In the genomic region with DNA sequence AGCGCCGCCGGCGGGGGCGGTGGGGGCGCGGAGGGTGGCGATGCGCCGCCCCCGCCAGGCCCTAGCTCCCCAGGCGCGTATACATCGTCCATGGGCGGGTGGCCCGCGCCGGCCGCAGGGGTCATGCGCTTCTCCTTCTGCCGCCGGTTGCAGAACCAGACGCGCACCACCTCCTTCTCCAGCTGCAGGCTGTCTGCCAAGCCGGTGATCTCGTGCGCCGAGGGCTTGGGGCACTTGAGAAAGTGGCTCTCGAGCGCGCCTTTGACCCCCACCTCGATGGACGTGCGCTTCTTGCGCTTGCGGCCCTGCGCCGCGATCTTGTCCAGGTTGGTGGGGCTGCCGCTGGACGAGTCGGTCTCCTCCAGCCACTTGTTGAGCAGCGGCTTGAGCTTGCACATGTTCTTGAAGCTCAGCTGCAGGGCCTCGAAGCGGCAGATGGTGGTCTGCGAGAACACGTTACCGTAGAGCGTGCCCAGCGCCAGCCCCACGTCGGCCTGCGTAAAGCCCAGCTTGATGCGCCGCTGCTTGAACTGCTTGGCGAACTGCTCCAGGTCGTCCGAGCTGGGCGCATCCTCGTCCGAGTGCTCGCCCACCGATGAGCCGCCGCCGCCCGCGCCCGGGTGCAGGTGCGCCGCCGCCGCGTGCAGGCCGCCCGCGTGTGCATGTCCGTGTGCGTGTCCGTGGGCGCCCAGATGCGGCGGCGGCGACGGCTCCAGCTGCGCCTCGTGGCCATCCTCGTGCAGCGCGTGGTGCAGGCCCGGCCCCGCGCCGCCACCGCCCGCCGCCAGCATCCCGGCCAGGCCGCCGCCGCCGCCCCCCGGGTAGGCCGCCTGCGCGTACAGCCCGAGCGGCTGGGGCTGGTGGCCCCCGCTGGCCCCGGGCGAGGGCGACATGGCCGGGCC, we compare ENCODE assay signal across 7 cellular contexts. TPM values are rescaled to one million over a fixed set of nuclear protein-coding genes. Genes with fewer than 3 reads are reported as not detected.
DNase-seq lines count a peak whose midpoint lies in the region; ATAC-seq and TF ChIP-seq lines count a peak whose summit lies in the region.

No MANE protein-coding gene starts in this region.

- H3K4me3 ChIP-seq in HUES64 (ENCODE audit: low read length) = peak overlapping the region; percentile 66
- H3K4me3 ChIP-seq in body of pancreas = no peak overlapping the region
- H3K4me3 ChIP-seq in Karpas-422 (ENCODE audit: low read length) = no peak overlapping the region

- peaks cover 5% of the 10 kb centered on the region; the same call in 1 of the 2 replicates for H4K20me1 ChIP-seq in Karpas-422 (ENCODE audit: insufficient read depth, low read depth, low read length)

- no peaks in the 10 kb centered on the region for H3K9me3 Mint-ChIP-seq in nephron

- H3K36me3 Mint-ChIP-seq in nephron (ENCODE audit: low read depth) = peaks cover 9% of the 10 kb centered on the region

- peak overlapping the region; percentile 71 to 83 (median 81) for H3K4me3 Mint-ChIP-seq in nephron

- peak overlapping the region; percentile 24; the same call in 1 of the 2 replicates for H3K9ac ChIP-seq in HUES64 (ENCODE audit: low read depth, low read length)
- no peak overlapping the region for H3K9ac ChIP-seq in Karpas-422 (ENCODE audit: low read length)

- H3K27ac ChIP-seq in HUES64 (ENCODE audit: low read depth, low read length) = no peak overlapping the region
- no peak overlapping the region for H3K27ac ChIP-seq in body of pancreas
- no peak overlapping the region for H3K27ac ChIP-seq in Karpas-422 (ENCODE audit: low read length)

- DNase-seq in body of pancreas (peak in 3 of 4 donors; percentile 27 to 45 (median 39)), NOMO-1 treated with dmso at 0.1 percent for 144 hours (lab: John Stamatoyannopoulos, UW; ENCODE audit: unreplicated experiment) (no peak), dedifferentiated amniotic fluid mesenchymal stem cell (ENCODE audit: extremely low spot score) (no peak), Karpas-422 (no peak)

- H3K27me3 ChIP-seq in HUES64 (ENCODE audit: insufficient read depth, low read length) (peaks cover 63% of the 10 kb centered on the region), body of pancreas (peaks cover 0 to 29% of the 10 kb centered on the region in 2 donors), Karpas-422 (ENCODE audit: low read length) (no peaks in the 10 kb centered on the region)

- H3K79me2 ChIP-seq in Karpas-422 (ENCODE audit: low read length) = no peaks in the 10 kb centered on the region

- no peak overlapping the region for H3K4me2 ChIP-seq in Karpas-422 (ENCODE audit: low read depth, low read length, poor library complexity, severe bottlenecking)

- ATAC-seq in GM19035 (IDR thresholded peaks at IDR 0.05; ENCODE audit: unreplicated experiment) (peak; percentile 5), body of pancreas (no peak)

- H3K4me1 Mint-ChIP-seq in nephron = peaks cover 37% of the 10 kb centered on the region

- H2AFZ ChIP-seq in Karpas-422 (ENCODE audit: low read length) = no peak overlapping the region

- no peak overlapping the region for H3K27ac Mint-ChIP-seq in nephron

- 1% methylated on average over 114 of the region's 114 CpGs for WGBS in HUES64
- WGBS in body of pancreas, 2 donors = 6 to 7% methylated on average over 50 to 78 of the region's 114 CpGs

- H3K4me1 ChIP-seq in HUES64 (ENCODE audit: insufficient read depth, low read length) (peaks cover 23% of the 10 kb centered on the region), body of pancreas (peaks cover 27% of the 10 kb centered on the region), Karpas-422 (ENCODE audit: low read length) (peaks cover 18% of the 10 kb centered on the region)

- no peaks in the 10 kb centered on the region for H3K9me3 ChIP-seq in HUES64 (ENCODE audit: insufficient read depth, low read depth, low read length)
- no peaks in the 10 kb centered on the region for H3K9me3 ChIP-seq in body of pancreas
- H3K9me3 ChIP-seq in Karpas-422 (ENCODE audit: low read length) = no peaks in the 10 kb centered on the region

- H3K36me3 ChIP-seq in HUES64 (ENCODE audit: insufficient read depth, low read length) (peaks cover 9% of the 10 kb centered on the region), body of pancreas (replicated peaks in 1 of 2; ENCODE audit: insufficient read depth in 1 of 2, low read depth in 2 of 2) (no peaks in the 10 kb centered on the region), Karpas-422 (ENCODE audit: insufficient read depth, low read length) (no peaks in the 10 kb centered on the region)

- no peak for TF ChIP-seq CTCF in body of pancreas (IDR thresholded peaks at IDR 0.05)
- no peak for TF ChIP-seq CTCF in nephron (IDR thresholded peaks at IDR 0.05; ENCODE audit: unreplicated experiment in 3 of 3)

- H3K9me2 ChIP-seq in Karpas-422 (replicated peaks; ENCODE audit: insufficient read depth, low read length) = no peaks in the 10 kb centered on the region

- peaks cover 72% of the 10 kb centered on the region for H3K27me3 Mint-ChIP-seq in nephron (ENCODE audit: low read depth)

- no peak for TF ChIP-seq POLR2A in body of pancreas (IDR thresholded peaks at IDR 0.05)

- intact Hi-C loops in body of pancreas (cut with DNase I) = no loop called here

RNA-seq across cellular contexts. Expression of a gene that starts 0.9 kb away (rescaled TPM):
- 7.4 TPM for polyA plus RNA-seq in HUES64 (2013, experiment 1 of 2)
- polyA plus RNA-seq in HUES64 (2013, experiment 2 of 2) = 9.1 TPM
- total RNA-seq in body of pancreas = not detected
- 0.07 TPM in 1 of 2 replicates, not detected in the other for total RNA-seq in Karpas-422 (2014; rRNA removed; shearing (Covaris generic); ENCODE audit: low replicate concordance)

RNA-seq across cellular contexts. Expression of a gene that starts 33.1 kb away (rescaled TPM):
- polyA plus RNA-seq in HUES64 (2013, experiment 1 of 2) = 64.1 TPM
- polyA plus RNA-seq in HUES64 (2013, experiment 2 of 2) = 66.8 TPM
- 10 to 100 TPM; 10.9 to 13.2 TPM for total RNA-seq in body of pancreas
- total RNA-seq in Karpas-422 (2014; rRNA removed; shearing (Covaris generic); ENCODE audit: low replicate concordance) = 27.3 and 31.1 TPM in 2 replicates

RNA-seq across cellular contexts. Expression of a gene that starts 40.4 kb away (rescaled TPM):
- 19.7 TPM for polyA plus RNA-seq in HUES64 (2013, experiment 1 of 2)
- 20.8 TPM for polyA plus RNA-seq in HUES64 (2013, experiment 2 of 2)
- 1 to 10 TPM; 7.3 to 7.8 TPM for total RNA-seq in body of pancreas
- 4.6 and 10.7 TPM in 2 replicates for total RNA-seq in Karpas-422 (2014; rRNA removed; shearing (Covaris generic); ENCODE audit: low replicate concordance)

RNA-seq across cellular contexts. Expression of a gene that starts 55.9 kb away (rescaled TPM):
- polyA plus RNA-seq in HUES64 (2013, experiment 1 of 2) = 123 TPM
- 106 TPM for polyA plus RNA-seq in HUES64 (2013, experiment 2 of 2)
- total RNA-seq in body of pancreas = 10 to 100 TPM; 22.1 to 54.1 TPM
- 56.8 and 124 TPM in 2 replicates for total RNA-seq in Karpas-422 (2014; rRNA removed; shearing (Covaris generic); ENCODE audit: low replicate concordance)

Comparison
In these comparisons a context has a peak if more than half of its experiments do, and no peak if none do; other contexts are left out.
1. DNase-seq: peak in body of pancreas (3 of 4); none in NOMO-1 treated with dmso at 0.1 percent for 144 hours (single experiment), dedifferentiated amniotic fluid mesenchymal stem cell (single experiment) and Karpas-422 (single experiment).